ENCODE assay signal across 8 cellular contexts in the genomic region with DNA sequence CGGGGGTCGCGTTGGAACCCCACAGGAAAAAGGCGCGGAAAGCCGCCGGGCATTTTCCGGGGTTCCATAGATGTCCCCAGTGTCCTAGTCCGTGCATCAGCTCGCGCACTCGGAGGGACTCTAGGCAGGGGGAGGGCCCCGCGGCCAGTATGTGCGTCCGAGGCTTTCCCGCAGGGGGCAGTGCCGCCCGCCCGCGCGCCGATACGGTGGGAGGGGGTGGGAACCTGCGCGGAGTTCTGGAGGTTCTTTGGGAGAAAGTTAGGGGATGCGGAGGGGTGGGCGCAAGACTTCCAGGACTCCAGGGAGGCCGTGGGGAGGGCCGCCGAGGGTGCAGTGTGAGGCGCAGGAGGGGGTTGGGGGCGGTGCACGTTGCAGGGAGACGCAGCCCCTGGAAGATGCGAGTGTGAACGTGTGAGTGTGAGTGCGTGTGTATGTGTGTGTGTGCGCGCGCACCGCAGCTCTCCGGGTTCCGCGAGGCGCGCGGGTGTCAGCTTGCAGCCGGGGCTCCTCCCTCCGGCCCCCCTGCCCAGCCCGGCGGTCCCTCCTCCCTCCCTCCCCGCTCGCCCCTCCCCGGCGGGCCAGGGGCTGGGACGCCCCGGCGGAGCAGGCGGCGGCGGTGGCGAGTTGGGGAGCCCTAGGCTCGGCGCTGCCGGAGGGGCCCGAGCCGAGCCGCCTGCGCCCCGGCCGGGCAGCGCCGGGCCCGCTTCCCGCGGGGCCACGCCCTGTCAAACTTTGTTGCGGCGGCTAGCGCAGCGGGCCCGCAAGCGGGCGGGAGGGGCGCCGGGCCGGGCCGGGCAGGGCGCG. TPM values are rescaled to one million over a fixed set of nuclear protein-coding genes. Genes with fewer than 3 reads are reported as not detected.
DNase-seq lines count a peak whose midpoint lies in the region; ATAC-seq and TF ChIP-seq lines count a peak whose summit lies in the region.

A gene with protein sequence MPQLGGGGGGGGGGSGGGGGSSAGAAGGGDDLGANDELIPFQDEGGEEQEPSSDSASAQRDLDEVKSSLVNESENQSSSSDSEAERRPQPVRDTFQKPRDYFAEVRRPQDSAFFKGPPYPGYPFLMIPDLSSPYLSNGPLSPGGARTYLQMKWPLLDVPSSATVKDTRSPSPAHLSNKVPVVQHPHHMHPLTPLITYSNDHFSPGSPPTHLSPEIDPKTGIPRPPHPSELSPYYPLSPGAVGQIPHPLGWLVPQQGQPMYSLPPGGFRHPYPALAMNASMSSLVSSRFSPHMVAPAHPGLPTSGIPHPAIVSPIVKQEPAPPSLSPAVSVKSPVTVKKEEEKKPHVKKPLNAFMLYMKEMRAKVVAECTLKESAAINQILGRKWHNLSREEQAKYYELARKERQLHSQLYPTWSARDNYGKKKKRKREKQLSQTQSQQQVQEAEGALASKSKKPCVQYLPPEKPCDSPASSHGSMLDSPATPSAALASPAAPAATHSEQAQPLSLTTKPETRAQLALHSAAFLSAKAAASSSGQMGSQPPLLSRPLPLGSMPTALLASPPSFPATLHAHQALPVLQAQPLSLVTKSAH (plus strand): TSS at position 559 of the 804 bp plus-strand sequence. CDS start 293 bp downstream, outside the sequence.

- H3K4me1 Mint-ChIP-seq in CD14-positive monocyte = peaks cover 16% of the 10 kb centered on the region
- peaks cover 11% of the 10 kb centered on the region for H3K4me1 Mint-ChIP-seq in activated naive CD8-positive, alpha-beta T cell (ENCODE audit: low read depth)
- H3K4me1 Mint-ChIP-seq in neural crest cell = peaks cover 42% of the 10 kb centered on the region

- H3K9me3 Mint-ChIP-seq in CD14-positive monocyte = peaks cover 0 to 10% (median 5%) of the 10 kb centered on the region in 7 donors
- H3K9me3 Mint-ChIP-seq in activated naive CD8-positive, alpha-beta T cell (ENCODE audit: low read depth) = no peaks in the 10 kb centered on the region
- H3K9me3 Mint-ChIP-seq in neural crest cell = no peaks in the 10 kb centered on the region

- peak within 1 kb of the TSS; percentile 67 to 89 for H3K4me3 Mint-ChIP-seq in CD14-positive monocyte
- H3K4me3 Mint-ChIP-seq in activated naive CD8-positive, alpha-beta T cell = peak within 1 kb of the TSS; percentile 79
- peak within 1 kb of the TSS; percentile 93 for H3K4me3 Mint-ChIP-seq in neural crest cell

- no peaks in the 10 kb centered on the region for H3K36me3 Mint-ChIP-seq in CD14-positive monocyte
- no peaks in the 10 kb centered on the region for H3K36me3 Mint-ChIP-seq in activated naive CD8-positive, alpha-beta T cell
- H3K36me3 Mint-ChIP-seq in neural crest cell (ENCODE audit: low read depth) = no peaks in the 10 kb centered on the region

- H3K27me3 Mint-ChIP-seq in CD14-positive monocyte (ENCODE audit: low read depth in 3 of 3) = peaks cover 71 to 73% (median 72%) of the 10 kb centered on the region in 3 donors
- H3K27me3 Mint-ChIP-seq in activated naive CD8-positive, alpha-beta T cell = peaks cover 31% of the 10 kb centered on the region
- H3K27me3 Mint-ChIP-seq in neural crest cell (ENCODE audit: low read depth) = peaks cover 5% of the 10 kb centered on the region

- ATAC-seq in HG03025 (IDR thresholded peaks at IDR 0.05; ENCODE audit: low FRiP score, unreplicated experiment) = no peak

- intact Hi-C loops in CD14-positive monocyte (cut with micrococcal nuclease) = no loop called here

- TF ChIP-seq CTCF in CD14-positive monocyte (IDR thresholded peaks at IDR 0.05) (peak; percentile 36), GM20000 (IDR thresholded peaks at IDR 0.05; ENCODE audit: extremely low read depth, missing control alignments) (no peak), neural crest cell (conservative IDR thresholded peaks at IDR 0.05) (peak; percentile 91)

- DNase-seq in CD14-positive monocyte (ENCODE audit: low spot score) (no peak), GM20000 (ENCODE audit: low spot score) (peak; percentile 68), NCI-H460 (ENCODE audit: extremely low read depth, low read depth) (peak; percentile 33), glomerular endothelial cell (ENCODE audit: extremely low read depth, low read depth, low spot score) (no peak), neural crest cell (ENCODE audit: low read depth, low spot score) (peak; percentile 92), NCI-H1105 (lab: John Stamatoyannopoulos, UW) (no peak)

- H3K27ac Mint-ChIP-seq in CD14-positive monocyte (no peak within 1 kb of the TSS), neural crest cell (ENCODE audit: unreplicated experiment) (peak within 1 kb of the TSS; percentile 81)
- no peak within 1 kb of the TSS for H3K27ac Mint-ChIP-seq in activated naive CD8-positive, alpha-beta T cell

RNA-seq across cellular contexts. Expression of the gene that starts here (rescaled TPM):
- under 1 TPM in 1 of 2 donors, not detected in 1; 0.05 TPM for polyA plus RNA-seq in CD14-positive monocyte
- total RNA-seq in NCI-H460 (2014; rRNA removed; shearing (Covaris generic)) = 0.12 TPM in 1 of 2 replicates, not detected in the other
- not detected in 2 replicates for polyA plus RNA-seq in NCI-H460 (2014; cell fraction: nucleus; rRNA removed)
- total RNA-seq in glomerular endothelial cell (6.8 and 16.7 TPM in 2 replicates), neural crest cell (40.3 and 41.8 TPM in 2 replicates)

Comparison
In these comparisons a context has a peak if more than half of its experiments do, and no peak if none do; other contexts are left out.
1. Peak in DNase-seq in NCI-H460; RNA of the gene not detected or under 1 TPM.
2. DNase-seq: peak in GM20000 (single experiment) and neural crest cell (single experiment); none in CD14-positive monocyte (single experiment), glomerular endothelial cell (single experiment) and NCI-H1105 (single experiment).
3. Peak in every context shown above with its lines, with median percentiles within 50 percentile points of each other: H3K4me3 Mint-ChIP-seq.